Comparison of ENCODE assay signal across 32 cellular contexts in the genomic region with DNA sequence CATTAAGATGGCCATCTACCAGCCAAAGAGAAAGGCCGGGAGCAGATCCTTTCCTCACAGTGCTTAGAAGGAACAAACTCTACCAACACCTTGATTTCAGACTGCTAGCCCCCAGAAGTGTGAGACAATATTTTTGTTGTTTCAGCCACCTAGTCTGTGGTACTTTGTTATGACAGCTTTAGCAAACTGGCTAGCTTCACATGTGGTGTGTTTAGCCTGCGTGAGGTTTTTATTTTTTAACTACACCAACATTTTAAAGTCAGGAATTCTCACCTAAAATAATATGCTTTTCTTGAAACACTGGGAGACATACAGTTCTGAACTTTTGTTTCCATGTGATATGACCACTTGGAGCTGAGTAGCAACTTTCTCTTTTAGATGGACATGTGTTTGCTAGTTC.
"Had no signal": no experiment of that assay in that cellular context is flagged by ENCODE, and none has a peak within 500 bp of the region (broad histone marks: within the 10 kb centered on the region; RNA-seq: fewer than 3 reads in every experiment).

No MANE protein-coding gene starts in this region.

- H3K4me3 ChIP-seq: adrenal gland, ascending aorta, body of pancreas, breast epithelium, cardiac muscle cell had no signal

- H3K4me1 ChIP-seq: adrenal gland, ascending aorta, body of pancreas, breast epithelium had no signal

- ATAC-seq: activated naive CD4-positive, alpha-beta T cell treated with anti-CD3 and anti-CD28 coated beads, Interleukin-2, amount 50 U/mL, for 72 hours; activated naive CD8-positive, alpha-beta T cell treated with anti-CD3 and anti-CD28 coated beads, Interleukin-2, amount 50 U/mL, for 24 hours; activated T-cell treated with anti-CD3 and anti-CD28 coated beads, Interleukin-2, amount 50 U/mL, for 4 hours; activated T-cell treated with anti-CD3 and anti-CD28 coated beads, Interleukin-2, amount 50 U/mL, for 72 hours; activated T-helper 17 cell treated with anti-CD3 and anti-CD28 coated beads, Interleukin-2, amount 50 U/mL, for 72 hours; body of pancreas had no signal

- H3K27ac ChIP-seq: adrenal gland, ascending aorta, body of pancreas, brain microvascular endothelial cell, breast epithelium, cardiac muscle cell had no signal

- H3K9me3 ChIP-seq: adrenal gland, ascending aorta, body of pancreas, breast epithelium had no signal

- H3K27me3 ChIP-seq: adrenal gland, ascending aorta, brain microvascular endothelial cell, breast epithelium, cardiac muscle cell had no signal

- DNase-seq: activated effector memory CD4-positive, alpha-beta T cell treated with anti-CD3 and anti-CD28 coated beads, Interleukin-2, amount 50 U/mL, for 16 hours; activated effector memory CD4-positive, alpha-beta T cell treated with Interleukin-2 at 50 U/mL for 16 hours; activated gamma-delta T cell; activated gamma-delta T cell treated with Interleukin-2 at 50 U/mL for 16 hours; activated naive CD4-positive, alpha-beta T cell; activated naive CD4-positive, alpha-beta T cell treated with anti-CD3 and anti-CD28 coated beads for 36 hours; activated naive CD4-positive, alpha-beta T cell treated with anti-CD3 and anti-CD28 coated beads, Interleukin-2, amount 10 ng/mL, durations not matched to agents 7 days and 5 days; activated naive CD4-positive, alpha-beta T cell treated with anti-CD3 and anti-CD28 coated beads, Interleukin-2, amount 50 U/mL, for 16 hours; activated naive CD4-positive, alpha-beta T cell treated with Interleukin-2 at 50 U/mL for 16 hours; activated naive CD8-positive, alpha-beta T cell treated with anti-CD3 and anti-CD28 coated beads for 36 hours; activated naive CD8-positive, alpha-beta T cell treated with anti-CD3 and anti-CD28 coated beads, Interleukin-2, amount 10 ng/mL, durations not matched to agents 7 days and 5 days; activated naive CD8-positive, alpha-beta T cell treated with anti-CD3 and anti-CD28 coated beads, Interleukin-2, amount 50 U/mL, for 24 hours; activated T-cell treated with anti-CD3 and anti-CD28 coated beads, Interleukin-2, amount 50 U/mL, for 1 hour; activated T-cell treated with anti-CD3 and anti-CD28 coated beads, Interleukin-2, amount 50 U/mL, for 24 hours; activated T-cell treated with anti-CD3 and anti-CD28 coated beads, Interleukin-2, amount 50 U/mL, for 4 hours; activated T-cell treated with anti-CD3 and anti-CD28 coated beads, Interleukin-2, amount 50 U/mL, for 48 hours; activated T-cell treated with anti-CD3 and anti-CD28 coated beads, Interleukin-2, amount 50 U/mL, for 72 hours; adrenal gland; amniotic stem cell; amygdala; anterior cingulate cortex; aorta; body of pancreas; brain microvascular endothelial cell; caudate nucleus; central memory CD4-positive, alpha-beta T cell; cerebellar nuclear complex had no signal

- H3K36me3 ChIP-seq: adrenal gland, ascending aorta, brain microvascular endothelial cell, breast epithelium, cardiac muscle cell had no signal
